In the genomic region with DNA sequence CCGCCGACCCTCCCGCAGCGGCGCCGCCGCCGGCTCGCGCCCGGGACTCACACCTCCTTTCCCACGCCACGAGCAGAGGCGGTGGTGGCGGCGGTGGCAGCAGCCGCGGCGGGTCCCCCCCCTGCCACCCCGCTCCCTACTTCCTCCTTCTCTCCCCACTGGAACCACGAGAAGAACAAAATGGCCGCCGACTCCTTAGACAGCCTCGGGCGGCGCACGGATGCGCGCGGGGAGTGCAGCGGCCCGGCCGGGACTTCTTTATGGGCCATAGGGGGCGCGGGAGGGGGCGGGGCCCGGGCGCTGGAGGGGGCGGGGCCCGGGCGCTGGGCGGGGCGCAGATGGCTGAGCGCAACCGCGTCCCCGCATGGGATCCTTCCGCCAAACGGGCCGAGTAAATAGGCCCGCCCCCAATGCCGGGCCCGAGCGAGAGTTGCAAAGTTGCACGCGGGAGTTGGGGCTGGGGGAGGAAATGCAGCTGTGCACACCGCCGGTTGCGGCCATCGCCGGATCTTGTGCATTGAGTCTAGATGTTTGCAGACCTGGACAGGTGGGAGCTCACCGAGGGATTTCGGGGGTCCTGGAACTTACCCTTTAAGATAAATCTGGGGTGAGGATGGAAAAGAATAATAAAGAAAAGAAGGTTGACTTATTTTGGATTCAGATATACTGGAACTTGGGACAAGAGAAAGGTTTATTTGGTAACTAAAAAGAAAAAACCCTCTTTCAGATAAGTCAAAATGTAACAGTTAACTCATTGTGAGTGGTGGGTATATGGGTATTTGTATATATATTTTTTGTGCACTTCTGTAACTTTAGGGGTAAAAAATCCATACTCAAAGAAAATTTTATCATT, we compare ENCODE assay signal across 8 cellular contexts. TPM values are rescaled to one million over a fixed set of nuclear protein-coding genes. Genes with fewer than 3 reads are reported as not detected.
A peak's percentile ranks its signal among the peaks of the same experiment; 100 is the strongest.
DNase-seq lines count a peak whose midpoint lies in the region; ATAC-seq and TF ChIP-seq lines count a peak whose summit lies in the region.

A gene (minus strand): TSS at position 174 of the 853 bp plus-strand sequence. CDS start 184 bp downstream, outside the sequence.

- no peak for TF ChIP-seq CTCF in epithelial cell of esophagus (IDR thresholded peaks at IDR 0.05; ENCODE audit: insufficient read depth, low read depth, low read length, missing control alignments)

- no peaks in the 10 kb centered on the region for H3K27me3 ChIP-seq in mononuclear cell (ENCODE audit: insufficient read depth, low read length)

- H3K4me3 ChIP-seq in epithelial cell of esophagus (ENCODE audit: low read length) (peak within 1 kb of the TSS; percentile 86), mononuclear cell (ENCODE audit: low read length) (peak within 1 kb of the TSS; percentile 96)

- peaks cover 1% of the 10 kb centered on the region for H3K36me3 Mint-ChIP-seq in IgD-negative memory B cell

- no peaks in the 10 kb centered on the region for H3K9me3 ChIP-seq in mononuclear cell (ENCODE audit: low read depth, low read length)

- H3K27me3 Mint-ChIP-seq in IgD-negative memory B cell = no peaks in the 10 kb centered on the region

- in situ Hi-C loops in Caki2 (cut with HindIII; ENCODE audit: low pct_unique_long_range_greater_than_20kb, low sequenced_read_pairs) = no loop called here

- peaks cover 0 to 3% (median 0%) of the 10 kb centered on the region in 3 donors for H3K9me3 Mint-ChIP-seq in IgD-negative memory B cell

- peak within 1 kb of the TSS; percentile 98 to 100 (median 100) for H3K4me3 Mint-ChIP-seq in IgD-negative memory B cell

- peaks cover 22 to 42% (median 36%) of the 10 kb centered on the region in 3 donors for H3K4me1 Mint-ChIP-seq in IgD-negative memory B cell

- ATAC-seq in GM21528 (IDR thresholded peaks at IDR 0.05; ENCODE audit: low FRiP score, unreplicated experiment) = peak; percentile 63

- peaks cover 36% of the 10 kb centered on the region for H3K4me1 ChIP-seq in mononuclear cell (ENCODE audit: insufficient read depth, low read length)

- DNase-seq in Caki2 (ENCODE audit: low read depth) = peak; percentile 85
- DNase-seq in OCI-M1 (lab: John Stamatoyannopoulos, UW) = peak; percentile 97
- DNase-seq in activated T-cell treated with anti-CD3 and anti-CD28 coated beads for 24 hours (ENCODE audit: low read depth) = peak; percentile 91
- DNase-seq in epithelial cell of esophagus (ENCODE audit: low read depth) = peak; percentile 95
- peak; percentile 84 to 87 for DNase-seq in stimulated activated CD8-positive, alpha-beta memory T cell treated with anti-CD3 and anti-CD28 coated beads, Interleukin-2, amount 100 ng/mL, for 48 hours (ENCODE audit: low read depth in 2 of 2)

- H3K27ac Mint-ChIP-seq in IgD-negative memory B cell = peak within 1 kb of the TSS; percentile 96 to 99 (median 97)

RNA-seq across cellular contexts. Expression of the gene that starts here (rescaled TPM):
- 44.9 and 45.7 TPM in 2 replicates for total RNA-seq in Caki2 (2014; rRNA removed; shearing (Covaris generic); ENCODE audit: low replicate concordance)
- 184 TPM for polyA plus RNA-seq in IgD-negative memory B cell
- 158 TPM for total RNA-seq in mononuclear cell

Comparison
In these comparisons a context has a peak if more than half of its experiments do, and no peak if none do; other contexts are left out.
1. Peak in every context shown above with its lines: DNase-seq, ATAC-seq and H3K4me3 ChIP-seq.